In genomic region chr1:221457706-221458429, GRCh38 we compare ENCODE assay signal across 19 cellular contexts.
A peak's percentile ranks its signal among the peaks of the same experiment; 100 is the strongest.
DNase-seq lines count a peak whose midpoint lies in the region; ATAC-seq and TF ChIP-seq lines count a peak whose summit lies in the region.
"Had no signal": no experiment of that assay in that cellular context is flagged by ENCODE, and none has a peak within 500 bp of the region (broad histone marks: within the 10 kb centered on the region; RNA-seq: fewer than 3 reads in every experiment).

No MANE protein-coding gene starts in this region.

- WGBS in mammary epithelial cell (ENCODE audit: low coverage, missing lambda C conversion rate): 67% methylated on average over 7 of the region's 7 CpGs
- WGBS in hepatocyte (ENCODE audit: low lambda C conversion rate, missing lambda C conversion rate): 50% methylated on average over 7 of the region's 7 CpGs
- WGBS in mesendoderm (ENCODE audit: extremely low coverage, insufficient coverage, low lambda C conversion rate): no CpG with 5 or more reads among the region's 7 CpGs

- H3K79me2 ChIP-seq in mammary epithelial cell (ENCODE audit: insufficient read depth, low read length) (no peaks in the 10 kb centered on the region), hepatocyte (no peaks in the 10 kb centered on the region), mesendoderm (ENCODE audit: control insufficient read depth, insufficient read depth, low read length) (no peaks in the 10 kb centered on the region)

- in situ Hi-C loops in mammary epithelial cell (cut with MboI; ENCODE audit: low sequenced_read_pairs in 2 of 2) (no loop called here), gastrocnemius medialis (cut with MboI; ENCODE audit: low sequenced_read_pairs in 4 of 4) (no loop called here)

- dilution Hi-C loops in mammary epithelial cell (cut with HindIII; ENCODE audit: low sequenced_read_pairs): no loop called here

- H3K79me1 ChIP-seq in mesendoderm (ENCODE audit: low read length): no peaks in the 10 kb centered on the region

- TF ChIP-seq POLR2A in gastrocnemius medialis (IDR thresholded peaks at IDR 0.05): no peak

- H3K18ac ChIP-seq in mesendoderm (ENCODE audit: low read length): no peak overlapping the region

- no peak overlapping the region for H4K8ac ChIP-seq in mesendoderm (ENCODE audit: low read depth, low read length)

- no peak overlapping the region for H3K56ac ChIP-seq in mesendoderm (ENCODE audit: low read length)

- H2BK15ac ChIP-seq in mesendoderm (replicated peaks; ENCODE audit: low read depth): no peak overlapping the region

- H3K4ac ChIP-seq in mesendoderm (ENCODE audit: low read depth, low read length): no peak overlapping the region

- H3K36me3 ChIP-seq in mammary epithelial cell (ENCODE audit: insufficient read depth, low read length) (no peaks in the 10 kb centered on the region), hepatocyte (replicated peaks; ENCODE audit: insufficient read depth, low read depth) (no peaks in the 10 kb centered on the region), gastrocnemius medialis (no peaks in the 10 kb centered on the region), mesendoderm (ENCODE audit: control insufficient read depth, insufficient read depth, low read length) (no peaks in the 10 kb centered on the region)
- H3K36me3 ChIP-seq: prostate gland had no signal

- H4K20me1 ChIP-seq in mammary epithelial cell (ENCODE audit: insufficient read depth, low read length): no peaks in the 10 kb centered on the region
- no peaks in the 10 kb centered on the region for H4K20me1 ChIP-seq in hepatocyte (ENCODE audit: insufficient read depth, poor library complexity, severe bottlenecking)

- H3K9me3 ChIP-seq in mammary epithelial cell (replicated peaks; ENCODE audit: insufficient read depth, low read length) (no peaks in the 10 kb centered on the region), hepatocyte (ENCODE audit: low read depth) (no peaks in the 10 kb centered on the region), gastrocnemius medialis (no peaks in the 10 kb centered on the region)
- H3K9me3 ChIP-seq: prostate gland had no signal

- no peaks in the 10 kb centered on the region for H3K9me2 ChIP-seq in hepatocyte (replicated peaks; ENCODE audit: insufficient read depth)

- no peak overlapping the region for H4K5ac ChIP-seq in mesendoderm (ENCODE audit: low read length)

- H2BK120ac ChIP-seq in mesendoderm (ENCODE audit: low read depth, low read length): no peak overlapping the region

- H3K27ac ChIP-seq in mammary epithelial cell (ENCODE audit: insufficient read depth, low read depth, low read length): no peak overlapping the region
- H3K27ac ChIP-seq in hepatocyte: peak overlapping the region; percentile 34
- H3K27ac ChIP-seq in gastrocnemius medialis: peak overlapping the region in 3 of 4 donors; percentile 45 to 71 (median 65)
- H3K27ac ChIP-seq in mesendoderm (ENCODE audit: low read depth, low read length): no peak overlapping the region
- H3K27ac ChIP-seq: prostate gland had no signal

- H3K27me3 ChIP-seq in mammary epithelial cell (ENCODE audit: insufficient read depth, low read length) (no peaks in the 10 kb centered on the region), hepatocyte (no peaks in the 10 kb centered on the region), gastrocnemius medialis (no peaks in the 10 kb centered on the region), mesendoderm (ENCODE audit: insufficient read depth, low read length, poor library complexity) (no peaks in the 10 kb centered on the region)

- DNase-seq in GM03348 (ENCODE audit: low spot score) (peak; percentile 5), mammary epithelial cell (no peak), hepatocyte (ENCODE audit: low spot score) (no peak), gastrocnemius medialis (no peak), mesendoderm (no peak), DMS53 (lab: John Stamatoyannopoulos, UW) (no peak), HCEC 1CT (no peak)
- DNase-seq in effector CD4-positive, alpha-beta T cell: no peak
- DNase-seq: Calu3; naive B cell; NCI-H1436 treated with DMSO at 0.1 percent for 48 hours; NCI-H345; SHP77; stimulated activated CD4-positive, alpha-beta T cell treated with anti-CD3 and anti-CD28 coated beads, Interleukin-1b, Interleukin-23, amount 100 ng/mL, for 48 hours; T-helper 17 cell had no signal

- no peak overlapping the region for H2AK5ac ChIP-seq in mesendoderm (ENCODE audit: low read length)

- peaks cover 12% of the 10 kb centered on the region for H3K4me1 ChIP-seq in mammary epithelial cell (ENCODE audit: insufficient read depth, low read length)
- H3K4me1 ChIP-seq in hepatocyte (ENCODE audit: insufficient read depth): peaks cover 12% of the 10 kb centered on the region
- H3K4me1 ChIP-seq in gastrocnemius medialis: peaks cover 47 to 48% of the 10 kb centered on the region in 2 donors
- H3K4me1 ChIP-seq in mesendoderm (ENCODE audit: control insufficient read depth, low read depth, low read length): no peaks in the 10 kb centered on the region
- H3K4me1 ChIP-seq: prostate gland had no signal

- H3K23ac ChIP-seq in mesendoderm (ENCODE audit: low read length): no peak overlapping the region

- H2AFZ ChIP-seq in mammary epithelial cell (ENCODE audit: low read depth, low read length): peak overlapping the region; percentile 34
- H2AFZ ChIP-seq in hepatocyte: no peak overlapping the region

- CTCF ChIA-PET in mammary epithelial cell (lab: Charles Lee; ENCODE audit: low non-redundant PET): no interaction called here

- H3K4me2 ChIP-seq in mammary epithelial cell (ENCODE audit: insufficient read depth, low read depth, low read length): no peak overlapping the region
- H3K4me2 ChIP-seq in hepatocyte: peak overlapping the region; percentile 36
- no peak overlapping the region for H3K4me2 ChIP-seq in mesendoderm (ENCODE audit: low read length)

- TF ChIP-seq CTCF in mammary epithelial cell (conservative IDR thresholded peaks at IDR 0.05 in 1 of 2, IDR thresholded peaks at IDR 0.05 in 1 of 2; ENCODE audit: extremely low read depth in 1 of 2, insufficient read depth in 1 of 2, low read depth in 1 of 2, low read length in 2 of 2) (no peak), hepatocyte (IDR thresholded peaks at IDR 0.05; ENCODE audit: poor library complexity) (no peak), gastrocnemius medialis (IDR thresholded peaks at IDR 0.05 in 4 of 5, conservative IDR thresholded peaks at IDR 0.05 in 1 of 5) (no peak)

- H3K4me3 ChIP-seq in mammary epithelial cell (replicated peaks in 1 of 3; ENCODE audit: insufficient read depth in 1 of 3, low read depth in 2 of 3, low read length in 3 of 3) (no peak overlapping the region), hepatocyte (no peak overlapping the region), gastrocnemius medialis (no peak overlapping the region), mesendoderm (ENCODE audit: low read length) (no peak overlapping the region)
- H3K4me3 ChIP-seq: prostate gland had no signal

- H3K9ac ChIP-seq in mammary epithelial cell (ENCODE audit: insufficient read depth, low read length): no peak overlapping the region
- no peak overlapping the region for H3K9ac ChIP-seq in mesendoderm (ENCODE audit: low read length)

- no TSS peak for BruUV-seq in mammary epithelial cell (replicated peaks; lab: Mats Ljungman, UMichigan)

- intact Hi-C loops in mammary epithelial cell (cut with micrococcal nuclease): no loop called here
- intact Hi-C loops in gastrocnemius medialis (cut with DNase I; ENCODE audit: low total_unique reads): no loop called here

- H2BK5ac ChIP-seq in mesendoderm (ENCODE audit: low read length): no peak overlapping the region

- no peak for ATAC-seq in gastrocnemius medialis
- ATAC-seq: activated T-helper 17 cell treated with anti-CD3 and anti-CD28 coated beads, Interleukin-2, amount 50 U/mL, for 72 hours; HCT116; T-helper 17 cell; WTC11 had no signal

Comparison
In these comparisons a context has a peak if more than half of its experiments do, and no peak if none do; other contexts are left out.
1. H3K27ac ChIP-seq: peak in hepatocyte (single experiment) and gastrocnemius medialis (3 of 4); none in mammary epithelial cell (single experiment) and mesendoderm (single experiment).